ENCODE assay signal across 9 cellular contexts in the genomic region with DNA sequence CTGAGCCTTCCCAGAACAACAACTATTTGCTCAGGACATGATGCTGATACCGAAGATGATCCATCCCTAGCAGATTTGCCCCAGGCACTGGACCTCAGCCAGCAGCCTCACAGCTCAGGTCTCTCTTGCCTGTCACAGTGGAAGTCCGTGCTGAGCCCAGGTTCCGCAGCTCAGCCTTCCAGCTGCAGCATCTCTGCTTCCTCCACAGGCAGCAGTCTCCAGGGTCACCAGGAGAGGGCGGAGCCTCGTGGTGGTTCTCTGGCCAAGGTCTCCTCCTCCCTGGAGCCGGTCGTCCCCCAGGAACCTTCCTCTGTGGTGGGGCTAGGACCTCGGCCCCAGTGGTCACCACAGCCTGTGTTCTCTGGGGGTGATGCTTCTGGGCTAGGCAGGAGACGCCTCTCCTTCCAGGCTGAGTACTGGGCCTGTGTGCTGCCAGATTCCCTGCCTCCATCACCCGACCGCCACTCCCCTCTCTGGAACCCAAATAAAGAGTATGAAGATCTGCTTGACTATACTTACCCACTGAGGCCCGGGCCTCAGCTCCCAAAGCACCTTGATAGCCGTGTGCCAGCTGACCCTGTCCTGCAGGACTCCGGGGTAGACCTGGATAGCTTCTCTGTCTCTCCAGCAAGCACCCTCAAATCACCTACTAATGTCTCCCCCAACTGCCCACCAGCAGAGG. TPM values are rescaled to one million over a fixed set of nuclear protein-coding genes. Genes with fewer than 3 reads are reported as not detected.
DNase-seq lines count a peak whose midpoint lies in the region; ATAC-seq and TF ChIP-seq lines count a peak whose summit lies in the region.
"Had no signal": no experiment of that assay in that cellular context is flagged by ENCODE, and none has a peak within 500 bp of the region (broad histone marks: within the 10 kb centered on the region; RNA-seq: fewer than 3 reads in every experiment).

No MANE protein-coding gene starts in this region.

- no peaks in the 10 kb centered on the region for H3K27me3 Mint-ChIP-seq in activated naive CD4-positive, alpha-beta T cell treated with anti-CD3 and anti-CD28 coated beads, Interleukin-2, amount 50 U/mL, for 24 hours

- no peaks in the 10 kb centered on the region for H3K36me3 Mint-ChIP-seq in activated naive CD4-positive, alpha-beta T cell treated with anti-CD3 and anti-CD28 coated beads, Interleukin-2, amount 50 U/mL, for 24 hours

- peaks cover 30 to 62% (median 55%) of the 10 kb centered on the region in 4 donors for H3K36me3 ChIP-seq in stomach
- H3K36me3 ChIP-seq in smooth muscle cell (ENCODE audit: low read depth) = no peaks in the 10 kb centered on the region

- H3K9me3 ChIP-seq in stomach (no peaks in the 10 kb centered on the region), smooth muscle cell (replicated peaks; ENCODE audit: low read depth) (no peaks in the 10 kb centered on the region)

- H3K4me3 ChIP-seq in fibroblast of the aortic adventitia (ENCODE audit: low read depth, low read length) = no peak overlapping the region
- H3K4me3 ChIP-seq in stomach = no peak overlapping the region
- no peak overlapping the region for H3K4me3 ChIP-seq in smooth muscle cell

- H3K4me1 Mint-ChIP-seq in activated naive CD4-positive, alpha-beta T cell treated with anti-CD3 and anti-CD28 coated beads, Interleukin-2, amount 50 U/mL, for 24 hours = peaks cover 24% of the 10 kb centered on the region

- peak overlapping the region; percentile 27 for H3K27ac Mint-ChIP-seq in activated naive CD4-positive, alpha-beta T cell treated with anti-CD3 and anti-CD28 coated beads, Interleukin-2, amount 50 U/mL, for 24 hours

- H3K9me3 Mint-ChIP-seq in activated naive CD4-positive, alpha-beta T cell treated with anti-CD3 and anti-CD28 coated beads, Interleukin-2, amount 50 U/mL, for 24 hours = no peaks in the 10 kb centered on the region

- H3F3A ChIP-seq in smooth muscle cell (ENCODE audit: low read depth) = peaks cover 15% of the 10 kb centered on the region

- H2AFZ ChIP-seq in smooth muscle cell (ENCODE audit: low read depth) = no peak overlapping the region

- TF ChIP-seq CTCF in VCaP (conservative IDR thresholded peaks at IDR 0.05) (peak; percentile 76), fibroblast of the aortic adventitia (IDR thresholded peaks at IDR 0.05; ENCODE audit: insufficient read depth, low read length) (peak; percentile 46), stomach (IDR thresholded peaks at IDR 0.05) (peak in 1 of 7 experiments; percentile 26), smooth muscle cell (IDR thresholded peaks at IDR 0.05; ENCODE audit: borderline replicate concordance, insufficient read depth, poor library complexity, severe bottlenecking) (no peak)

- no peak for DNase-seq in activated naive CD4-positive, alpha-beta T cell treated with anti-CD3 and anti-CD28 coated beads, Interleukin-2, amount 50 U/mL, for 16 hours
- DNase-seq in fibroblast of the aortic adventitia (ENCODE audit: low read depth) = no peak
- DNase-seq in stomach = no peak
- DNase-seq in T-helper 1 cell = no peak
- DNase-seq in smooth muscle cell (lab: John Stamatoyannopoulos, UW; ENCODE audit: unreplicated experiment) = no peak
- DNase-seq: midbrain had no signal

- H3K4me2 ChIP-seq in smooth muscle cell = no peak overlapping the region

- H3K27me3 ChIP-seq in stomach = no peaks in the 10 kb centered on the region
- H3K27me3 ChIP-seq in smooth muscle cell (ENCODE audit: low read depth) = no peaks in the 10 kb centered on the region

- H3K4me1 ChIP-seq in stomach (peaks cover 37 to 79% (median 63%) of the 10 kb centered on the region in 4 donors), smooth muscle cell (ENCODE audit: low read depth) (peaks cover 2% of the 10 kb centered on the region)

- no peak for TF ChIP-seq POLR2A in stomach (IDR thresholded peaks at IDR 0.05)

- no peak overlapping the region for H3K4me3 Mint-ChIP-seq in activated naive CD4-positive, alpha-beta T cell treated with anti-CD3 and anti-CD28 coated beads, Interleukin-2, amount 50 U/mL, for 24 hours

- H3K27ac ChIP-seq in VCaP (peak overlapping the region; percentile 44), stomach (peak overlapping the region in 4 of 5 donors; percentile 5 to 67 (median 66)), smooth muscle cell (ENCODE audit: low read depth) (no peak overlapping the region)

- intact Hi-C loops in stomach (cut with DNase I; ENCODE audit: low total_unique reads) = no loop called here

- 66 to 73% (median 68%) methylated on average over 12 to 14 of the region's 14 CpGs for WGBS in stomach, 5 donors
- 91% methylated on average over 14 of the region's 14 CpGs for WGBS in smooth muscle cell (ENCODE audit: low lambda C conversion rate)

- TF ChIP-seq EP300 in stomach (IDR thresholded peaks at IDR 0.05) = no peak

- H3K9ac ChIP-seq in smooth muscle cell (ENCODE audit: low read depth) = no peak overlapping the region

- H3K79me2 ChIP-seq in smooth muscle cell (ENCODE audit: low read depth) = peaks cover 12% of the 10 kb centered on the region

- ATAC-seq in GM18858 (IDR thresholded peaks at IDR 0.05; ENCODE audit: unreplicated experiment) = no peak

- peaks cover 73% of the 10 kb centered on the region for H4K20me1 ChIP-seq in smooth muscle cell (ENCODE audit: low read depth)

RNA-seq across cellular contexts. Expression of gene CEP68, which starts 15.4 kb away (rescaled TPM):
- 12.0 and 12.3 TPM in 2 replicates for total RNA-seq in fibroblast of the aortic adventitia (ENCODE audit: low replicate concordance)
- total RNA-seq in stomach = 10 to 100 TPM; 13.6 to 39.7 (median 25.8) TPM
- 1 to 10 TPM; 4.8 to 5.4 (median 4.9) TPM for polyA plus RNA-seq in stomach
- 3.2 and 5.7 TPM in 2 replicates for total RNA-seq in smooth muscle cell
- polyA plus RNA-seq in smooth muscle cell = 8.4 and 12.8 TPM in 2 replicates

RNA-seq across cellular contexts. Expression of gene RAB1A, which starts 58.3 kb away (rescaled TPM):
- 72.1 and 80.7 TPM in 2 replicates for total RNA-seq in fibroblast of the aortic adventitia (ENCODE audit: low replicate concordance)
- 100 to 1,000 TPM in 1 of 5 donors, 10 to 100 TPM in 4; 58.2 to 143 (median 67.4) TPM for total RNA-seq in stomach
- 100 to 1,000 TPM in 2 of 3 donors, 10 to 100 TPM in 1; 96.9 to 160 (median 135) TPM for polyA plus RNA-seq in stomach
- 250 and 255 TPM in 2 replicates for total RNA-seq in smooth muscle cell
- polyA plus RNA-seq in smooth muscle cell = 359 and 361 TPM in 2 replicates
